16 cellular contexts compared by ENCODE assay signal in the genomic region with DNA sequence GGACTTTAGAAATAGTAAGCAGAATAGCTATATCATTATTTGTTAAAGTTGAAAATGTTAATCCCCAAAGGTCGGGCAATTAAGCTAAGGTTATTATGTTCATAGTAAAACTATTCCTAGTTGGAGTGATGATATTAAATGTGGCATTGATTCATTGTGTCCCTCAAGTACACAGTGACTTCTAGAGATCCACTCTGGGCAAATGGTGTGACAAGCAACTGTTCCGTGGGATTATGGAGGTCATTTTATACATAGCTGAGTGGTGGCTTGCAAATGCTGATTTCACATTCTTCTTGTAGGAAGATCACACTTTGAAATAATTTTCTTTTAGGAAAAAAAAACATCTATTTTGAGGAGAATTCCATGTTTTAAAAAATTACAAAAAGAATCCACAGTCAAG.
DNase-seq lines count a peak whose midpoint lies in the region; ATAC-seq and TF ChIP-seq lines count a peak whose summit lies in the region.
"Had no signal": no experiment of that assay in that cellular context is flagged by ENCODE, and none has a peak within 500 bp of the region (broad histone marks: within the 10 kb centered on the region; RNA-seq: fewer than 3 reads in every experiment).

No MANE protein-coding gene starts in this region.

- H3K27ac Mint-ChIP-seq in T-cell (no peak overlapping the region), type B pancreatic cell (no peak overlapping the region), natural killer cell (no peak overlapping the region)
- H3K27ac Mint-ChIP-seq: CD4-positive, CD25-positive, alpha-beta regulatory T cell; H9 had no signal

- H3K4me3 Mint-ChIP-seq in T-cell = no peak overlapping the region
- no peak overlapping the region for H3K4me3 Mint-ChIP-seq in type B pancreatic cell
- H3K4me3 Mint-ChIP-seq in natural killer cell = no peak overlapping the region
- H3K4me3 Mint-ChIP-seq: CD4-positive, CD25-positive, alpha-beta regulatory T cell; H9 had no signal

- ATAC-seq in gastrocnemius medialis (no peak), T-cell (replicated peaks in 1 of 4) (no peak), natural killer cell (no peak)
- ATAC-seq: GM12878 had no signal

- no peaks in the 10 kb centered on the region for H3K36me3 Mint-ChIP-seq in T-cell
- H3K36me3 Mint-ChIP-seq in type B pancreatic cell = peaks cover 3% of the 10 kb centered on the region
- no peaks in the 10 kb centered on the region for H3K36me3 Mint-ChIP-seq in natural killer cell
- H3K36me3 Mint-ChIP-seq: CD4-positive, CD25-positive, alpha-beta regulatory T cell had no signal

- no peaks in the 10 kb centered on the region for H3K36me3 ChIP-seq in esophagus muscularis mucosa
- H3K36me3 ChIP-seq in gastrocnemius medialis = no peaks in the 10 kb centered on the region
- H3K36me3 ChIP-seq: BLaER1 treated with 17β-estradiol and CSF1 and Interleukin-3, amounts not matched to agents 10 nM and 100 nM had no signal

- DNase-seq in NCI-H1092 treated with DMSO at 0.1 percent for 48 hours (lab: John Stamatoyannopoulos, UW) = peak; percentile 33
- no peak for DNase-seq in NCI-H1092 (lab: John Stamatoyannopoulos, UW)
- peak; percentile 30 for DNase-seq in NCI-H748 (lab: John Stamatoyannopoulos, UW; ENCODE audit: unreplicated experiment)
- peak; percentile 17 for DNase-seq in esophagus muscularis mucosa (ENCODE audit: extremely low spot score)
- DNase-seq in gastrocnemius medialis = no peak
- DNase-seq in T-cell = no peak
- DNase-seq in type B pancreatic cell (ENCODE audit: extremely low spot score, unreplicated experiment) = no peak
- no peak for DNase-seq in natural killer cell
- DNase-seq: 8988T; ACHN; CD4-positive, CD25-positive, alpha-beta regulatory T cell; DMS79; GOT3; H9 had no signal

- TF ChIP-seq EP300 in esophagus muscularis mucosa (IDR thresholded peaks at IDR 0.05) = no peak

- H3K27me3 ChIP-seq in esophagus muscularis mucosa (no peaks in the 10 kb centered on the region), gastrocnemius medialis (no peaks in the 10 kb centered on the region)
- H3K27me3 ChIP-seq: BLaER1 treated with 17β-estradiol and CSF1 and Interleukin-3, amounts not matched to agents 10 nM and 100 nM had no signal

- 87% methylated on average over 2 of the region's 2 CpGs for WGBS in esophagus muscularis mucosa

- H3K4me3 ChIP-seq in esophagus muscularis mucosa (no peak overlapping the region), gastrocnemius medialis (no peak overlapping the region)
- H3K4me3 ChIP-seq: BLaER1 treated with 17β-estradiol and CSF1 and Interleukin-3, amounts not matched to agents 10 nM and 100 nM; GM12878 had no signal

- H3K9me3 ChIP-seq in esophagus muscularis mucosa (no peaks in the 10 kb centered on the region), gastrocnemius medialis (no peaks in the 10 kb centered on the region)
- H3K9me3 ChIP-seq: BLaER1 treated with 17β-estradiol and CSF1 and Interleukin-3, amounts not matched to agents 10 nM and 100 nM had no signal

- TF ChIP-seq CTCF in esophagus muscularis mucosa (IDR thresholded peaks at IDR 0.05) (no peak), gastrocnemius medialis (IDR thresholded peaks at IDR 0.05 in 4 of 5, conservative IDR thresholded peaks at IDR 0.05 in 1 of 5) (no peak), type B pancreatic cell (conservative IDR thresholded peaks at IDR 0.05) (no peak), natural killer cell (IDR thresholded peaks at IDR 0.05) (no peak)

- H3K27ac ChIP-seq in esophagus muscularis mucosa (replicated peaks in 1 of 4) (no peak overlapping the region), gastrocnemius medialis (peak overlapping the region in 3 of 4 donors; percentile 70 to 78 (median 76))
- H3K27ac ChIP-seq: BLaER1 treated with 17β-estradiol and CSF1 and Interleukin-3, amounts not matched to agents 10 nM and 100 nM had no signal

- H3K4me1 Mint-ChIP-seq in T-cell (no peaks in the 10 kb centered on the region), type B pancreatic cell (ENCODE audit: unreplicated experiment) (peaks cover 42% of the 10 kb centered on the region), natural killer cell (no peaks in the 10 kb centered on the region)
- H3K4me1 Mint-ChIP-seq: CD4-positive, CD25-positive, alpha-beta regulatory T cell had no signal

- H3K4me1 ChIP-seq in esophagus muscularis mucosa = peaks cover 0 to 7% (median 6%) of the 10 kb centered on the region in 4 donors
- H3K4me1 ChIP-seq in gastrocnemius medialis = peaks cover 57% of the 10 kb centered on the region in 2 donors

- POLR2A ChIA-PET in T-cell (lab: Charles Lee) = no interaction called here

- intact Hi-C loops in esophagus muscularis mucosa (cut with DNase I) = no loop called here
- intact Hi-C loops in gastrocnemius medialis (cut with DNase I; ENCODE audit: low total_unique reads) = no loop called here
- intact Hi-C loops in natural killer cell (cut with micrococcal nuclease) = no loop called here

- H3K9me3 Mint-ChIP-seq in T-cell (no peaks in the 10 kb centered on the region), type B pancreatic cell (peaks cover 4% of the 10 kb centered on the region), natural killer cell (no peaks in the 10 kb centered on the region)
- H3K9me3 Mint-ChIP-seq: H9 had no signal

- CTCF ChIA-PET in T-cell (lab: Charles Lee) = no interaction called here

- H3K27me3 Mint-ChIP-seq in T-cell (peaks cover 4 to 8% of the 10 kb centered on the region in 2 donors), type B pancreatic cell (peaks cover 3% of the 10 kb centered on the region), natural killer cell (ENCODE audit: low read depth in 2 of 2) (peaks cover 11 to 13% of the 10 kb centered on the region in 2 donors)

- TF ChIP-seq POLR2A in esophagus muscularis mucosa (IDR thresholded peaks at IDR 0.05; ENCODE audit: low read depth) = no peak
- TF ChIP-seq POLR2A in gastrocnemius medialis (IDR thresholded peaks at IDR 0.05) = no peak

- in situ Hi-C loops in gastrocnemius medialis (cut with MboI; ENCODE audit: low sequenced_read_pairs in 4 of 4) = no loop called here

Comparison
In these comparisons a context has a peak if more than half of its experiments do, and no peak if none do; other contexts are left out.
1. DNase-seq: peak in NCI-H1092 treated with DMSO at 0.1 percent for 48 hours (single experiment), NCI-H748 (single experiment) and esophagus muscularis mucosa (single experiment); none in NCI-H1092 (single experiment), gastrocnemius medialis (0 of 2), T-cell (0 of 34), type B pancreatic cell (single experiment) and natural killer cell (single experiment).
2. H3K27ac ChIP-seq: peak in gastrocnemius medialis (3 of 4); none in esophagus muscularis mucosa (0 of 4).